ENCODE assay signal across 30 cellular contexts in the genomic region with DNA sequence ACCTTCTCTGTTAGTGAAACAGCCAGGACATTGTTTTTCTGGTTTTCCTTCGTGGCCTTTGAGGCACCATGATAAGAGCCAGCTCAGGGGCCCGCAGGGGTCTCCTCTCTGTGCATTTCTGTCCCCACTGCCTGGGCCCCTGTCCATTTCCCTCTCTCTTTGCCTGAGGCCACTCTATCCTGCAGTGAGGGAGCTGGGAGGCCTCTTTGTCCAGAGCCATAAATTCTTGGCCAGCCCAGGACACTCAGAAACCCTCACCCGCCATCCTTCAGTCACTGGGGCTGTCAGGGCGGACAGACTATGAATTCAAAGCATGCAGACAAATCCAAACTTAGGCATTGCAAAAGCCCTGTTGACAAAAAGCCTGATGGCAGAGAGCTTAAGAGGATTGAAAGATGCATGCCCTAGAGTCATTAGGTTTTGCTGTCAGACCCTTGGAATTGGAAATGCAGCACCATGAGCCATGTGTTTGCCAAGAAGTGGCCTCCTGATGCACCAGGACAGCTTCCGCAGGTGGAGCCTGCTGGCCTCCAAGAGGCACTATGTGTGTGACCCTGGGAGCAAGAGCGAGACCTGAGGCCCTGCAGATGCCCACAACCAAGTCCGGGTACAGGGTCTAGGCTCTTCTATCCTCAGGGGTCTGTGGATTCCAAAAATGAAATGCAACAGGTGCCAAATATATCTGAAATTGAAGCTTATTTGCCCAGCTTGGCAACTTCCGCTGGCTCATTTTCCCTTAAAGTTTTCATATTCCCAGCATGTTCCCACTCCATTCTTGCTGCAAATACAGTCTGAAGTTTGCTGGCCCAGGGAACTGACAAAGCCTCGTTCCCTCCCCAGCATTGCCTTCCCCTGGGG.
A peak's percentile ranks its signal among the peaks of the same experiment; 100 is the strongest.
DNase-seq lines count a peak whose midpoint lies in the region; ATAC-seq, FAIRE-seq and TF ChIP-seq lines count a peak whose summit lies in the region.
"Had no signal": no experiment of that assay in that cellular context is flagged by ENCODE, and none has a peak within 500 bp of the region (broad histone marks: within the 10 kb centered on the region; RNA-seq: fewer than 3 reads in every experiment).

No MANE protein-coding gene starts in this region.

- peaks cover 26% of the 10 kb centered on the region for H3K79me1 ChIP-seq in mesenchymal stem cell (replicated peaks; ENCODE audit: low read length, poor library complexity, severe bottlenecking)

- no peaks in the 10 kb centered on the region for H3K9me3 Mint-ChIP-seq in activated T-cell treated with anti-CD3 and anti-CD28 coated beads, Interleukin-2, amount 50 U/mL, for 24 hours
- H3K9me3 Mint-ChIP-seq in activated T-helper 2 cell treated with anti-CD3 and anti-CD28 coated beads, Interferon-gamma antibody, Interleukin-2, Interleukin-4, amounts not matched to agents 10 μg/mL and 5 μg/mL and 100 μg/mL, durations not matched to agents 14 hours and 24 hours and 36 hours, result no peaks in the 10 kb centered on the region
- H3K9me3 Mint-ChIP-seq in stimulated activated naive B cell treated with anti-CD40 and anti-IgM and Interleukin-4, amounts not matched to agents 10 μg/mL and 1 μg/mL and 100 μg/mL, for 72 hours, result no peaks in the 10 kb centered on the region
- H3K9me3 Mint-ChIP-seq: activated naive CD4-positive, alpha-beta T cell treated with anti-CD3 and anti-CD28 coated beads, Interleukin-2, amount 10 ng/mL, durations not matched to agents 7 days and 5 days; CD4-positive, alpha-beta T cell; dendritic cell treated with granulocyte-macrophage colony-stimulating factor and Interleukin-4, amounts not matched to agents 40 ng/mL and 50 ng/mL, for 4 days; naive thymus-derived CD8-positive, alpha-beta T cell; stimulated activated effector memory CD8-positive, alpha-beta T cell treated with anti-CD3 and anti-CD28 coated beads, Interleukin-12 subunit alpha, Interleukin-12 subunit beta, amount 100 ng/mL, for 72 hours; T-helper 2 cell treated with Interferon-gamma antibody and Interleukin-4, amounts not matched to agents 5 μg/mL and 100 μg/mL, for 36 hours had no signal

- H3K14ac ChIP-seq in mesenchymal stem cell (ENCODE audit: low read length in 2 of 2), result no peak overlapping the region

- peaks cover 49% of the 10 kb centered on the region for H3K4me1 Mint-ChIP-seq in activated T-cell treated with anti-CD3 and anti-CD28 coated beads, Interleukin-2, amount 50 U/mL, for 24 hours (ENCODE audit: low read depth)
- H3K4me1 Mint-ChIP-seq in activated T-helper 2 cell treated with anti-CD3 and anti-CD28 coated beads, Interferon-gamma antibody, Interleukin-2, Interleukin-4, amounts not matched to agents 10 μg/mL and 5 μg/mL and 100 μg/mL, durations not matched to agents 14 hours and 24 hours and 36 hours (ENCODE audit: low read depth), result peaks cover 37% of the 10 kb centered on the region
- H3K4me1 Mint-ChIP-seq in stimulated activated naive B cell treated with anti-CD40 and anti-IgM and Interleukin-4, amounts not matched to agents 10 μg/mL and 1 μg/mL and 100 μg/mL, for 72 hours, result peaks cover 18 to 26% of the 10 kb centered on the region in 2 donors

- H4K8ac ChIP-seq in mesenchymal stem cell (ENCODE audit: low read length), result peak overlapping the region; percentile 27

- no peaks in the 10 kb centered on the region for H3K27me3 Mint-ChIP-seq in activated T-cell treated with anti-CD3 and anti-CD28 coated beads, Interleukin-2, amount 50 U/mL, for 24 hours
- no peaks in the 10 kb centered on the region for H3K27me3 Mint-ChIP-seq in activated T-helper 2 cell treated with anti-CD3 and anti-CD28 coated beads, Interferon-gamma antibody, Interleukin-2, Interleukin-4, amounts not matched to agents 10 μg/mL and 5 μg/mL and 100 μg/mL, durations not matched to agents 14 hours and 24 hours and 36 hours (ENCODE audit: low read depth)
- H3K27me3 Mint-ChIP-seq in stimulated activated naive B cell treated with anti-CD40 and anti-IgM and Interleukin-4, amounts not matched to agents 10 μg/mL and 1 μg/mL and 100 μg/mL, for 72 hours, result no peaks in the 10 kb centered on the region
- H3K27me3 Mint-ChIP-seq: activated naive CD4-positive, alpha-beta T cell treated with anti-CD3 and anti-CD28 coated beads, Interleukin-2, amount 10 ng/mL, durations not matched to agents 7 days and 5 days; CD4-positive, alpha-beta T cell; dendritic cell treated with granulocyte-macrophage colony-stimulating factor and Interleukin-4, amounts not matched to agents 40 ng/mL and 50 ng/mL, for 4 days; naive thymus-derived CD8-positive, alpha-beta T cell had no signal

- H2AFZ ChIP-seq in mesenchymal stem cell (ENCODE audit: low read depth, low read length), result no peak overlapping the region

- intact Hi-C loops in activated T-helper 2 cell treated with anti-CD3 and anti-CD28 coated beads, Interferon-gamma antibody, Interleukin-2, Interleukin-4, amounts not matched to agents 10 μg/mL and 5 μg/mL and 100 μg/mL, durations not matched to agents 14 hours and 24 hours and 36 hours (cut with micrococcal nuclease), result no loop called here

- no peak overlapping the region for H3K27ac ChIP-seq in mesenchymal stem cell (ENCODE audit: low read length, poor library complexity, severe bottlenecking)
- H3K27ac ChIP-seq: gastrocnemius medialis, pancreas, uterus, VCaP had no signal

- no peaks in the 10 kb centered on the region for H3K9me3 ChIP-seq in mesenchymal stem cell (ENCODE audit: control insufficient read depth, low read length)
- H3K9me3 ChIP-seq: gastrocnemius medialis, pancreas, uterus had no signal

- ATAC-seq in stimulated activated naive B cell treated with anti-CD40 and anti-IgM and Interleukin-4, amounts not matched to agents 10 μg/mL and 1 μg/mL and 100 μg/mL, for 72 hours (replicated peaks), result no peak
- ATAC-seq in GM18907 (IDR thresholded peaks at IDR 0.05; ENCODE audit: unreplicated experiment), result no peak
- ATAC-seq: gastrocnemius medialis; GM12878; naive thymus-derived CD8-positive, alpha-beta T cell; pancreas; sciatic nerve; stimulated activated effector memory CD8-positive, alpha-beta T cell treated with anti-CD3 and anti-CD28 coated beads, Interleukin-12 subunit alpha, Interleukin-12 subunit beta, amount 100 ng/mL, for 72 hours had no signal

- TF ChIP-seq POLR2A in GM12892 (IDR thresholded peaks at IDR 0.05; ENCODE audit: low read depth, low read length), result no peak

- H3K23ac ChIP-seq in mesenchymal stem cell (ENCODE audit: low read length in 2 of 2), result no peak overlapping the region

- no peak overlapping the region for H2BK120ac ChIP-seq in mesenchymal stem cell (ENCODE audit: low read depth, low read length)

- H3K36me3 Mint-ChIP-seq in activated T-cell treated with anti-CD3 and anti-CD28 coated beads, Interleukin-2, amount 50 U/mL, for 24 hours (ENCODE audit: low read depth), result peaks cover 95% of the 10 kb centered on the region
- peaks cover 57% of the 10 kb centered on the region for H3K36me3 Mint-ChIP-seq in activated T-helper 2 cell treated with anti-CD3 and anti-CD28 coated beads, Interferon-gamma antibody, Interleukin-2, Interleukin-4, amounts not matched to agents 10 μg/mL and 5 μg/mL and 100 μg/mL, durations not matched to agents 14 hours and 24 hours and 36 hours (ENCODE audit: low read depth)
- peaks cover 75 to 83% of the 10 kb centered on the region in 2 donors for H3K36me3 Mint-ChIP-seq in stimulated activated naive B cell treated with anti-CD40 and anti-IgM and Interleukin-4, amounts not matched to agents 10 μg/mL and 1 μg/mL and 100 μg/mL, for 72 hours

- no peak overlapping the region for H3K4me3 ChIP-seq in mesenchymal stem cell (ENCODE audit: insufficient read depth in 1 of 2, low read depth in 1 of 2, low read length in 2 of 2)
- H3K4me3 ChIP-seq: gastrocnemius medialis, GM12878, pancreas, uterus had no signal

- H2BK15ac ChIP-seq in mesenchymal stem cell (ENCODE audit: low read depth, poor library complexity, severe bottlenecking), result no peak overlapping the region

- peaks cover 49 to 59% of the 10 kb centered on the region in 2 experiments for H3K36me3 ChIP-seq in mesenchymal stem cell (ENCODE audit: control insufficient read depth in 1 of 2, insufficient read depth in 2 of 2, low read depth in 1 of 2, low read length in 2 of 2)
- H3K36me3 ChIP-seq: uterus had no signal

- DNase-seq in activated T-cell treated with anti-CD3 and anti-CD28 coated beads, Interleukin-2, amount 50 U/mL, for 24 hours, result no peak
- DNase-seq in activated T-cell treated with anti-CD3 and anti-CD28 coated beads for 4 hours, result no peak
- DNase-seq in activated T-helper 2 cell treated with anti-CD3 and anti-CD28 coated beads, Interferon-gamma antibody, Interleukin-2, Interleukin-4, amounts not matched to agents 10 μg/mL and 5 μg/mL and 100 μg/mL, durations not matched to agents 14 hours and 24 hours and 36 hours (ENCODE audit: low spot score), result no peak
- DNase-seq in mesenchymal stem cell, result no peak
- no peak for DNase-seq in stimulated activated naive B cell treated with anti-CD40 and anti-IgM and Interleukin-4, amounts not matched to agents 10 μg/mL and 1 μg/mL and 100 μg/mL, for 72 hours
- DNase-seq in GM12892 (ENCODE audit: insufficient read length), result no peak
- no peak for DNase-seq in DMS153 treated with DMSO at 0.1 percent for 48 hours (lab: John Stamatoyannopoulos, UW; ENCODE audit: unreplicated experiment)
- DNase-seq: 8988T; activated CD4-positive, alpha-beta T cell treated with anti-CD3 and anti-CD28 coated beads for 4 hours; activated naive CD4-positive, alpha-beta T cell treated with anti-CD3 and anti-CD28 coated beads, Interleukin-2, amount 10 ng/mL, durations not matched to agents 7 days and 5 days; CD4-positive, alpha-beta T cell; gastrocnemius medialis; left cardiac atrium; NCI-H1092 treated with DMSO at 0.1 percent for 48 hours; NCI-H187; NCI-H526; NK-92 treated with Interleukin-12 subunit alpha and Interleukin-12 subunit beta, amount 100 ng/mL, for 24 hours; pancreas; SHP77; stimulated activated CD4-positive, alpha-beta T cell treated with anti-CD3 and anti-CD28 coated beads, Interleukin-4, amount 100 ng/mL, for 24 hours; uterus had no signal

- no peaks in the 10 kb centered on the region for H3K27me3 ChIP-seq in mesenchymal stem cell (ENCODE audit: control insufficient read depth in 1 of 2, insufficient read depth in 1 of 2, low read length in 2 of 2)
- H3K27me3 ChIP-seq: gastrocnemius medialis, pancreas, uterus had no signal

- no peak overlapping the region for H3K18ac ChIP-seq in mesenchymal stem cell (ENCODE audit: low read depth in 1 of 2, low read length in 2 of 2)

- no peak overlapping the region for H2BK5ac ChIP-seq in mesenchymal stem cell (ENCODE audit: low read depth, low read length, poor library complexity, severe bottlenecking)

- no peak overlapping the region for H4K91ac ChIP-seq in mesenchymal stem cell (ENCODE audit: low read length)

- no peak for FAIRE-seq in GM12892 (lab: Jason Lieb, UNC)
- FAIRE-seq: GM12878, H54, pancreas had no signal

- H3K4me2 ChIP-seq in mesenchymal stem cell (ENCODE audit: low read length, poor library complexity, severe bottlenecking), result no peak overlapping the region

- H3K9ac ChIP-seq in mesenchymal stem cell (ENCODE audit: low read length), result peak overlapping the region; percentile 11

- peak overlapping the region; percentile 60 for H3K27ac Mint-ChIP-seq in activated T-cell treated with anti-CD3 and anti-CD28 coated beads, Interleukin-2, amount 50 U/mL, for 24 hours
- H3K27ac Mint-ChIP-seq in activated T-helper 2 cell treated with anti-CD3 and anti-CD28 coated beads, Interferon-gamma antibody, Interleukin-2, Interleukin-4, amounts not matched to agents 10 μg/mL and 5 μg/mL and 100 μg/mL, durations not matched to agents 14 hours and 24 hours and 36 hours, result peak overlapping the region; percentile 31
- H3K27ac Mint-ChIP-seq in stimulated activated naive B cell treated with anti-CD40 and anti-IgM and Interleukin-4, amounts not matched to agents 10 μg/mL and 1 μg/mL and 100 μg/mL, for 72 hours, result peak overlapping the region; percentile 68
- H3K27ac Mint-ChIP-seq: activated naive CD4-positive, alpha-beta T cell treated with anti-CD3 and anti-CD28 coated beads, Interleukin-2, amount 10 ng/mL, durations not matched to agents 7 days and 5 days; CD4-positive, alpha-beta T cell; T-helper 2 cell treated with Interferon-gamma antibody and Interleukin-4, amounts not matched to agents 5 μg/mL and 100 μg/mL, for 36 hours had no signal

- H2AK5ac ChIP-seq in mesenchymal stem cell (ENCODE audit: low read length, severe bottlenecking), result no peak overlapping the region

- 85% methylated on average over 9 of the region's 9 CpGs for WGBS in mesenchymal stem cell

- H3K4ac ChIP-seq in mesenchymal stem cell (ENCODE audit: low read depth in 1 of 2, low read length in 2 of 2), result no peak overlapping the region

- no peak overlapping the region for H2BK12ac ChIP-seq in mesenchymal stem cell (ENCODE audit: low read length in 2 of 2)

- H3K4me1 ChIP-seq in mesenchymal stem cell (ENCODE audit: control insufficient read depth, insufficient read depth, low read depth, low read length), result peaks cover 7% of the 10 kb centered on the region
- H3K4me1 ChIP-seq: gastrocnemius medialis, pancreas, uterus had no signal

- H3K4me3 Mint-ChIP-seq in activated T-cell treated with anti-CD3 and anti-CD28 coated beads, Interleukin-2, amount 50 U/mL, for 24 hours, result no peak overlapping the region
- no peak overlapping the region for H3K4me3 Mint-ChIP-seq in activated T-helper 2 cell treated with anti-CD3 and anti-CD28 coated beads, Interferon-gamma antibody, Interleukin-2, Interleukin-4, amounts not matched to agents 10 μg/mL and 5 μg/mL and 100 μg/mL, durations not matched to agents 14 hours and 24 hours and 36 hours (ENCODE audit: low read depth)
- H3K4me3 Mint-ChIP-seq in stimulated activated naive B cell treated with anti-CD40 and anti-IgM and Interleukin-4, amounts not matched to agents 10 μg/mL and 1 μg/mL and 100 μg/mL, for 72 hours, result no peak overlapping the region
- H3K4me3 Mint-ChIP-seq: activated naive CD4-positive, alpha-beta T cell treated with anti-CD3 and anti-CD28 coated beads, Interleukin-2, amount 10 ng/mL, durations not matched to agents 7 days and 5 days; CD4-positive, alpha-beta T cell; dendritic cell treated with granulocyte-macrophage colony-stimulating factor and Interleukin-4, amounts not matched to agents 40 ng/mL and 50 ng/mL, for 4 days; naive thymus-derived CD8-positive, alpha-beta T cell; stimulated activated effector memory CD8-positive, alpha-beta T cell treated with anti-CD3 and anti-CD28 coated beads, Interleukin-12 subunit alpha, Interleukin-12 subunit beta, amount 100 ng/mL, for 72 hours; T-helper 2 cell treated with Interferon-gamma antibody and Interleukin-4, amounts not matched to agents 5 μg/mL and 100 μg/mL, for 36 hours had no signal
